ENCODE assay signal across 19 cellular contexts in genomic region chr22:45036154-45036553, GRCh38. TPM values are rescaled to one million over a fixed set of nuclear protein-coding genes. Genes with fewer than 3 reads are reported as not detected.
DNase-seq lines count a peak whose midpoint lies in the region; ATAC-seq and TF ChIP-seq lines count a peak whose summit lies in the region.
"Had no signal": no experiment of that assay in that cellular context is flagged by ENCODE, and none has a peak within 500 bp of the region (broad histone marks: within the 10 kb centered on the region; RNA-seq: fewer than 3 reads in every experiment).

No MANE protein-coding gene starts in this region.

- no peak overlapping the region for H3K27ac ChIP-seq in substantia nigra (ENCODE audit: low read depth, low read length, poor library complexity, severe bottlenecking)
- H3K27ac ChIP-seq in osteoblast (ENCODE audit: low read depth, low read length): no peak overlapping the region
- H3K27ac ChIP-seq: 22Rv1, cardiac muscle cell, pancreas, spleen had no signal

- H4K20me1 ChIP-seq in osteoblast (ENCODE audit: insufficient read depth, low read length): no peaks in the 10 kb centered on the region

- H3K9me3 ChIP-seq in osteoblast (ENCODE audit: low read depth, low read length): no peaks in the 10 kb centered on the region
- H3K9me3 ChIP-seq: pancreas, spleen had no signal

- TF ChIP-seq CTCF in fibroblast of villous mesenchyme (IDR thresholded peaks at IDR 0.05; ENCODE audit: insufficient read depth, low read depth, low read length) (no peak), osteoblast (IDR thresholded peaks at IDR 0.05; ENCODE audit: extremely low read depth, low read depth, low read length) (no peak)

- no peaks in the 10 kb centered on the region for H3K79me2 ChIP-seq in osteoblast (ENCODE audit: insufficient read depth, low read length)

- H3K27me3 ChIP-seq in osteoblast (ENCODE audit: insufficient read depth, low read length): peaks cover 17% of the 10 kb centered on the region
- H3K27me3 ChIP-seq: cardiac muscle cell, pancreas had no signal

- no peak for ATAC-seq in HG02571 (IDR thresholded peaks at IDR 0.05; ENCODE audit: unreplicated experiment)
- ATAC-seq: effector memory CD8-positive, alpha-beta T cell; pancreas had no signal

- H3K36me3 ChIP-seq in osteoblast (ENCODE audit: insufficient read depth, low read length): no peaks in the 10 kb centered on the region
- H3K36me3 ChIP-seq: cardiac muscle cell, pancreas, spleen had no signal

- no peak overlapping the region for H2AFZ ChIP-seq in osteoblast (ENCODE audit: low read length)

- H3K4me2 ChIP-seq in osteoblast (ENCODE audit: insufficient read depth, low read length): no peak overlapping the region

- DNase-seq in DMS 273 (lab: John Stamatoyannopoulos, UW; ENCODE audit: unreplicated experiment): peak; percentile 48
- no peak for DNase-seq in DMS 273 treated with DMSO at 0.1 percent for 48 hours (lab: John Stamatoyannopoulos, UW)
- DNase-seq in RPMI7951 (ENCODE audit: low read depth): peak; percentile 19
- peak; percentile 13 for DNase-seq in fibroblast of villous mesenchyme (ENCODE audit: low read depth)
- peak in 28 of 49 donors; percentile 3 to 55 (median 20) for DNase-seq in substantia nigra (lab: John Stamatoyannopoulos, UW)
- DNase-seq in osteoblast (ENCODE audit: insufficient read length, low spot score, missing footprints): no peak
- no peak for DNase-seq in NOMO-1 treated with dmso at 0.1 percent for 144 hours (lab: John Stamatoyannopoulos, UW; ENCODE audit: unreplicated experiment)
- DNase-seq: activated CD4-positive, CD25-positive, alpha-beta regulatory T cell; effector memory CD8-positive, alpha-beta T cell; GDM1; NCI-H1048; NCI-H526 treated with DMSO at 0.1 percent for 48 hours; spleen; T-helper 1 cell had no signal

- H3K4me3 ChIP-seq in fibroblast of villous mesenchyme (ENCODE audit: low read depth, low read length): no peak overlapping the region
- no peak overlapping the region for H3K4me3 ChIP-seq in osteoblast (ENCODE audit: insufficient read depth, low read length)
- H3K4me3 ChIP-seq: cardiac muscle cell, pancreas, spleen had no signal

- no peaks in the 10 kb centered on the region for H3K4me1 ChIP-seq in osteoblast (ENCODE audit: insufficient read depth, low read length)
- H3K4me1 ChIP-seq: pancreas, spleen had no signal

RNA-seq across cellular contexts. Expression of gene PHF21B, which starts 26.3 kb away (rescaled TPM):
- not detected in 2 replicates for total RNA-seq in RPMI7951 (2014; rRNA removed; shearing (Covaris generic))
- total RNA-seq in fibroblast of villous mesenchyme (not detected in 2 replicates), osteoblast (not detected in 2 replicates)
- total RNA-seq: glomerular endothelial cell had no signal

Comparison
In these comparisons a context has a peak if more than half of its experiments do, and no peak if none do; other contexts are left out.
1. DNase-seq: peak in DMS 273 (single experiment), RPMI7951 (single experiment), fibroblast of villous mesenchyme (single experiment) and substantia nigra (28 of 49); none in DMS 273 treated with DMSO at 0.1 percent for 48 hours (single experiment), osteoblast (single experiment) and NOMO-1 treated with dmso at 0.1 percent for 144 hours (single experiment).